ENCODE assay signal across 1 cellular context in genomic region chr21:21238882-21239400, GRCh38.
TF ChIP-seq lines count a peak whose summit lies in the region.

No MANE protein-coding gene starts in this region.

TF ChIP-seq in SK-N-SH, 30 proteins besides CTCF, POLR2A, EP300 and RAD21 (continued from another document):
- TF ChIP-seq MAX (IDR thresholded peaks at IDR 0.05; ENCODE audit: low read depth) (no peak), POLR2AphosphoS5 (IDR thresholded peaks at IDR 0.05; ENCODE audit: low read depth, low read length) (no peak), SIN3A (IDR thresholded peaks at IDR 0.05; ENCODE audit: borderline replicate concordance, low read depth, low read length) (no peak), PBX3 (IDR thresholded peaks at IDR 0.05) (no peak), TAF1 (IDR thresholded peaks at IDR 0.05; ENCODE audit: borderline replicate concordance, low read depth, low read length) (no peak)
TF ChIP-seq in SK-N-SH: peak in this region for 0.
